ENCODE assay signal across 8 cellular contexts in the genomic region with DNA sequence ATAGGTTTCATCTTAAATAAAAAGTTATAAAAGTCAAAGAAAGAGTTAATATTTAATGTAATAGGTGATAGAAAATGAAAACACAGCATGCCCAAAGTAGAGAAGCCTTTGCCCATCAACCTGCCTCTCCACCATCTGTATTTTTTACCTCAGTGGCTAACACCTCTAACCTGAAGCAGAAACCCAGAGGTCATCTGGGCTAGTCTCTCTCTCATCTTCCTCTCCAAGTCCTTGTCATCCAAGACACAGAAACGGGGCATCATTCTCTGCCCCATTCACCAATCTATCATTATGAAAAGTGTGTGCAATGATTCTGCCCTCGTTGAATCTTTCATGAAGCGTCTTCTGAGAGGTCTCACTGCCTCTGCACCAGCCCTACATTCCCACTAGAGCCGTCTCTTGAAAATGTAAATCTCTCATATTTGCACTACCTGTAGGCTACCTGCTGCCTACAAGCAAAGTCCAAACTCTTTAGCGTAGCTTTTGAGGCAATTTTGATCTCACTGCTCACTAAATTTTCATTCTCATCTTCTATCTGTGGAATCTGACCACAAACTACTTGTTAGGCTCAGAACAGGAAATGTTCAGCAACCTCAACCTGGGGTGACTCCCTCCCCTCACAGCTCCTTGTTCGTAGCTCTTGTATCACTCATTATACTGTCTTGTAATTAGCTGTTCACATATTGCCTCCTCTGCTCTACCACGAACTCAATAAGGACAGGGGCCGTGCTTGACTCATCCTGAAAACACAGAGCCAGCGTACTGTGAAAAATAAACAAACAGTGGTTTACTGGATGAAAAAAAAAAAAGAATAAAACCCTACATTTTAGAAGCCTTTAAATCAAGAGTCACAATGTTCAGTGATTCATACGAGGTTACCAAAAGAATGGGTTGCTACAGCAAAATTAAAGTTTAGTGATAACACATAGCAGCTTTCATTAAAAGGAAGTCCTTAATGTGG.
DNase-seq lines count a peak whose midpoint lies in the region; ATAC-seq and TF ChIP-seq lines count a peak whose summit lies in the region.

No MANE protein-coding gene starts in this region.

- H3K4me3 Mint-ChIP-seq in type B pancreatic cell: no peak overlapping the region

- CTCF ChIA-PET in OCI-LY7 (lab: Charles Lee; ENCODE audit: unreplicated experiment): no interaction called here

- no peaks in the 10 kb centered on the region for H3K79me2 ChIP-seq in OCI-LY7 (ENCODE audit: insufficient read depth, low read depth, low read length)

- H3K4me3 ChIP-seq in OCI-LY7 (ENCODE audit: low read depth, low read length, poor library complexity, severe bottlenecking): no peak overlapping the region

- H3K4me1 ChIP-seq in OCI-LY7 (ENCODE audit: insufficient read depth, low read length, poor library complexity, severe bottlenecking): no peaks in the 10 kb centered on the region

- no peaks in the 10 kb centered on the region for H3K9me2 ChIP-seq in OCI-LY7 (ENCODE audit: insufficient read depth, low read length)

- H3K4me1 Mint-ChIP-seq in type B pancreatic cell (ENCODE audit: unreplicated experiment): no peaks in the 10 kb centered on the region

- H3K9me3 Mint-ChIP-seq in type B pancreatic cell: no peaks in the 10 kb centered on the region

- peak; percentile 95 for ATAC-seq in GM21717 (IDR thresholded peaks at IDR 0.05; ENCODE audit: unreplicated experiment)

- H3K27ac Mint-ChIP-seq in type B pancreatic cell: no peak overlapping the region

- H4K20me1 ChIP-seq in OCI-LY7 (ENCODE audit: insufficient read depth, low read length): no peaks in the 10 kb centered on the region

- TF ChIP-seq CTCF in OCI-LY7 (conservative IDR thresholded peaks at IDR 0.05; ENCODE audit: low read length): no peak
- no peak for TF ChIP-seq CTCF in type B pancreatic cell (conservative IDR thresholded peaks at IDR 0.05)

- no peaks in the 10 kb centered on the region for H3K36me3 ChIP-seq in OCI-LY7 (ENCODE audit: insufficient read depth, low read length)

- H3K27me3 Mint-ChIP-seq in type B pancreatic cell: no peaks in the 10 kb centered on the region

- H2AFZ ChIP-seq in OCI-LY7 (ENCODE audit: low read length): no peak overlapping the region

- POLR2A ChIA-PET in OCI-LY7 (lab: Charles Lee): no interaction called here

- H3K9me3 ChIP-seq in OCI-LY7 (ENCODE audit: low read length): no peaks in the 10 kb centered on the region

- DNase-seq in COLO829 (ENCODE audit: low spot score): peak; percentile 3
- peak; percentile 15 for DNase-seq in NCI-H226
- DNase-seq in amniotic epithelial cell (ENCODE audit: low read depth): peak; percentile 94
- DNase-seq in stimulated activated CD8-positive, alpha-beta memory T cell treated with anti-CD3 and anti-CD28 coated beads, Interleukin-7, amount 100 ng/mL, for 24 hours (ENCODE audit: low read depth): peak; percentile 10
- DNase-seq in cerebellar cortex (ENCODE audit: low spot score): no peak
- no peak for DNase-seq in OCI-LY7 (ENCODE audit: low spot score)
- no peak for DNase-seq in type B pancreatic cell (ENCODE audit: extremely low spot score, unreplicated experiment)

- intact Hi-C loops in OCI-LY7 (cut with micrococcal nuclease; ENCODE audit: unreplicated experiment): no loop called here

- H3K36me3 Mint-ChIP-seq in type B pancreatic cell: no peaks in the 10 kb centered on the region

- H3K4me2 ChIP-seq in OCI-LY7 (ENCODE audit: low read length): no peak overlapping the region

- H3K27ac ChIP-seq in OCI-LY7 (ENCODE audit: low read depth, low read length, poor library complexity, severe bottlenecking): no peak overlapping the region

- BruUV-seq in OCI-LY7 (replicated peaks; lab: Mats Ljungman, UMichigan): no TSS peak

Comparison
In these comparisons a context has a peak if more than half of its experiments do, and no peak if none do; other contexts are left out.
1. DNase-seq: peak in COLO829 (single experiment), NCI-H226 (single experiment), amniotic epithelial cell (single experiment) and stimulated activated CD8-positive, alpha-beta memory T cell treated with anti-CD3 and anti-CD28 coated beads, Interleukin-7, amount 100 ng/mL, for 24 hours (single experiment); none in cerebellar cortex (single experiment), OCI-LY7 (single experiment) and type B pancreatic cell (single experiment).